1 cellular context compared by ENCODE assay signal in genomic region chr4:76984127-76984526, GRCh38.
TF ChIP-seq lines count a peak whose summit lies in the region.

No MANE protein-coding gene starts in this region.

TF ChIP-seq in IMR-90, 13 proteins besides CTCF, POLR2A, EP300 and RAD21 (continued from another document):
- TF ChIP-seq, protein P1, sequence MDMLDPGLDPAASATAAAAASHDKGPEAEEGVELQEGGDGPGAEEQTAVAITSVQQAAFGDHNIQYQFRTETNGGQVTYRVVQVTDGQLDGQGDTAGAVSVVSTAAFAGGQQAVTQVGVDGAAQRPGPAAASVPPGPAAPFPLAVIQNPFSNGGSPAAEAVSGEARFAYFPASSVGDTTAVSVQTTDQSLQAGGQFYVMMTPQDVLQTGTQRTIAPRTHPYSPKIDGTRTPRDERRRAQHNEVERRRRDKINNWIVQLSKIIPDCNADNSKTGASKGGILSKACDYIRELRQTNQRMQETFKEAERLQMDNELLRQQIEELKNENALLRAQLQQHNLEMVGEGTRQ (IDR thresholded peaks at IDR 0.05; ENCODE audit: low read depth, low read length), result peak; percentile 44; the same call in 1 of the 2 replicates
